In the genomic region with DNA sequence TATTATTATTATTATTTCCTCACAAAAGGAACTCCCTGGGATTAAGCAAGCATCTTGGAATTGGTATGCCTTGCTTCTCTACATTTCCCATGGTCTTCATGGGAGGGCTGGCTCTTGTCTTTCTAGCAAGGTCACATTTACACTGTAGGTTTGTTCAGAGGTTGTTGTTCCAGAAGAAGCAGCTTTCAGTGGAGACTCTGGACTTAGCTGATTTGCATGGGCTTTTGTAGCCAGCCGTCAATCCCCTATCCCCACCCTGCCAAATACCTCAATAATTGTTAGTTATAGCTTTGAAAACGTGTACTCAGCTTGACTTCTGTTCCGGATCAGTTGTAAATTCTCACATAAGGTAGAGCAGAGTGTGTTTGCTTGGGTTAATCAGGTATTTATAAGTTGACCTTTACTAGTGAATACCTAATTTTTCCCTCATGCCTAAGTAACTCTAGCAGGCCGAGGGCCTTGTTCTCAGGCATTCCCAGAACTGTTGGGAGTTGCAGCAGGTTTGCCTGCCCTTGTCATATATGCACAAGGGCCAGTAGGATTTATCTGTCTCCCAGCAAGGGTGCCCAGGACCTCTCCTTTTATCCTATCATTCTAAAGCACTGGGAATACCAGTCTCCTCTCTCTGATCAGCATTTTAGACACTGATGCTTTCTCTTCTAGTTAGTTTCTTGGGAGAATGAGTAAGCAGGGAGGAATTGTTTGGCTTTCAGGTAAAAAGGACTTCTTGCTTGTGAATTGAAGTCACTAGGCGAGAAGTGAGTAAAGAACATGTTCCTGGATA, we compare ENCODE assay signal across 1 cellular context.
TF ChIP-seq lines count a peak whose summit lies in the region.

No MANE protein-coding gene starts in this region.

TF ChIP-seq in HepG2, 621 proteins besides CTCF, POLR2A, EP300 and RAD21 (continued from another document):
- peak; percentile 53; the same call in 1 of the 2 replicates for TF ChIP-seq NR2F2 (IDR thresholded peaks at IDR 0.05; ENCODE audit: borderline replicate concordance, low read depth)
- TF ChIP-seq ZNF609 (CRISPR knock-in tag; IDR thresholded peaks at IDR 0.05; ENCODE audit: borderline replicate concordance): 0 out of 2 replicates have a peak, but pooled peaks have one; percentile 39
- TF ChIP-seq HES4 (CRISPR knock-in tag; IDR thresholded peaks at IDR 0.05; ENCODE audit: borderline replicate concordance): no peak
- peak; percentile 71 for TF ChIP-seq BCL6 (CRISPR knock-in tag; IDR thresholded peaks at IDR 0.05)
- TF ChIP-seq GTF3A (CRISPR knock-in tag; conservative IDR thresholded peaks at IDR 0.05): no peak
- TF ChIP-seq KDM6A (CRISPR knock-in tag; IDR thresholded peaks at IDR 0.05; ENCODE audit: low read depth): 0 out of 2 replicates have a peak, but pooled peaks have one; percentile 22
- TF ChIP-seq SMARCC2 (IDR thresholded peaks at IDR 0.05): no peak
- TF ChIP-seq ZNF383 (CRISPR knock-in tag; IDR thresholded peaks at IDR 0.05; ENCODE audit: borderline replicate concordance): no peak
- TF ChIP-seq ZNF616 (CRISPR knock-in tag; IDR thresholded peaks at IDR 0.05; ENCODE audit: low read depth): no peak
- no peak for TF ChIP-seq MTF1 (CRISPR knock-in tag; IDR thresholded peaks at IDR 0.05)
- TF ChIP-seq, protein P1, sequence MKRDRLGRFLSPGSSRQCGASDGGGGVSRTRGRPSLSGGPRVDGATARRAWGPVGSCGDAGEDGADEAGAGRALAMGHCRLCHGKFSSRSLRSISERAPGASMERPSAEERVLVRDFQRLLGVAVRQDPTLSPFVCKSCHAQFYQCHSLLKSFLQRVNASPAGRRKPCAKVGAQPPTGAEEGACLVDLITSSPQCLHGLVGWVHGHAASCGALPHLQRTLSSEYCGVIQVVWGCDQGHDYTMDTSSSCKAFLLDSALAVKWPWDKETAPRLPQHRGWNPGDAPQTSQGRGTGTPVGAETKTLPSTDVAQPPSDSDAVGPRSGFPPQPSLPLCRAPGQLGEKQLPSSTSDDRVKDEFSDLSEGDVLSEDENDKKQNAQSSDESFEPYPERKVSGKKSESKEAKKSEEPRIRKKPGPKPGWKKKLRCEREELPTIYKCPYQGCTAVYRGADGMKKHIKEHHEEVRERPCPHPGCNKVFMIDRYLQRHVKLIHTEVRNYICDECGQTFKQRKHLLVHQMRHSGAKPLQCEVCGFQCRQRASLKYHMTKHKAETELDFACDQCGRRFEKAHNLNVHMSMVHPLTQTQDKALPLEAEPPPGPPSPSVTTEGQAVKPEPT (CRISPR knock-in tag; IDR thresholded peaks at IDR 0.05; ENCODE audit: low read depth): no peak
- no peak for TF ChIP-seq ZNF678 (CRISPR knock-in tag; IDR thresholded peaks at IDR 0.05)
- TF ChIP-seq ZNF333 (CRISPR knock-in tag; IDR thresholded peaks at IDR 0.05; ENCODE audit: borderline replicate concordance): no peak
- TF ChIP-seq, protein P2, sequence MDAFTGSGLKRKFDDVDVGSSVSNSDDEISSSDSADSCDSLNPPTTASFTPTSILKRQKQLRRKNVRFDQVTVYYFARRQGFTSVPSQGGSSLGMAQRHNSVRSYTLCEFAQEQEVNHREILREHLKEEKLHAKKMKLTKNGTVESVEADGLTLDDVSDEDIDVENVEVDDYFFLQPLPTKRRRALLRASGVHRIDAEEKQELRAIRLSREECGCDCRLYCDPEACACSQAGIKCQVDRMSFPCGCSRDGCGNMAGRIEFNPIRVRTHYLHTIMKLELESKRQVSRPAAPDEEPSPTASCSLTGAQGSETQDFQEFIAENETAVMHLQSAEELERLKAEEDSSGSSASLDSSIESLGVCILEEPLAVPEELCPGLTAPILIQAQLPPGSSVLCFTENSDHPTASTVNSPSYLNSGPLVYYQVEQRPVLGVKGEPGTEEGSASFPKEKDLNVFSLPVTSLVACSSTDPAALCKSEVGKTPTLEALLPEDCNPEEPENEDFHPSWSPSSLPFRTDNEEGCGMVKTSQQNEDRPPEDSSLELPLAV (CRISPR knock-in tag; conservative IDR thresholded peaks at IDR 0.05; ENCODE audit: low read depth): no peak
- no peak for TF ChIP-seq ZBTB7B (CRISPR knock-in tag; IDR thresholded peaks at IDR 0.05)
TF ChIP-seq in HepG2: peak in this region for 38.
